ENCODE assay signal across 26 cellular contexts in genomic region chr14:53855574-53855973, GRCh38.
"Had no signal": no experiment of that assay in that cellular context is flagged by ENCODE, and none has a peak within 500 bp of the region (broad histone marks: within the 10 kb centered on the region; RNA-seq: fewer than 3 reads in every experiment).

No MANE protein-coding gene starts in this region.

- H3K4me3 ChIP-seq: cardiac muscle cell, K562, Peyer's patch, SJCRH30 had no signal

- H3K36me3 ChIP-seq: cardiac muscle cell, Peyer's patch, SJCRH30, WERI-Rb-1 had no signal

- DNase-seq: activated CD4-positive, alpha-beta T cell treated with anti-CD3 and anti-CD28 coated beads for 4 hours; activated CD8-positive, alpha-beta memory T cell treated with anti-CD3 and anti-CD28 coated beads, Interleukin-2, amount 50 U/mL, for 48 hours; activated CD8-positive, alpha-beta T cell treated with anti-CD3 and anti-CD28 coated beads for 36 hours; activated naive CD4-positive, alpha-beta T cell treated with anti-CD3 and anti-CD28 coated beads, Interleukin-2, amount 50 U/mL, for 16 hours; activated T-cell treated with anti-CD3 and anti-CD28 coated beads, Interleukin-2, amount 50 U/mL, for 1 hour; aorta; Karpas-422; NCI-H1105 treated with DMSO at 0.1 percent for 48 hours; NCI-H1436 treated with DMSO at 0.1 percent for 48 hours; NCI-H187; NCI-H2081 treated with DMSO at 0.1 percent for 48 hours; NCI-H2171; NCI-H2227 treated with DMSO at 0.1 percent for 48 hours; NCI-H446 treated with DMSO at 0.1 percent for 48 hours; NCI-H526; NCI-H82; OCI-M1; Peyer's patch; Right ventricle myocardium superior; SJCRH30; SK-N-SH; T-helper 1 cell; WERI-Rb-1 had no signal

- H3K27me3 ChIP-seq: cardiac muscle cell, Peyer's patch, SJCRH30 had no signal

- FAIRE-seq: K562 had no signal

- ATAC-seq: activated CD4-positive, CD25-positive, alpha-beta regulatory T cell treated with anti-CD3 and anti-CD28 coated beads, Interleukin-2, amount 50 U/mL, for 24 hours; activated CD8-positive, alpha-beta T cell treated with anti-CD3 and anti-CD28 coated beads for 36 hours; K562 had no signal
